1 cellular context compared by ENCODE assay signal in the genomic region with DNA sequence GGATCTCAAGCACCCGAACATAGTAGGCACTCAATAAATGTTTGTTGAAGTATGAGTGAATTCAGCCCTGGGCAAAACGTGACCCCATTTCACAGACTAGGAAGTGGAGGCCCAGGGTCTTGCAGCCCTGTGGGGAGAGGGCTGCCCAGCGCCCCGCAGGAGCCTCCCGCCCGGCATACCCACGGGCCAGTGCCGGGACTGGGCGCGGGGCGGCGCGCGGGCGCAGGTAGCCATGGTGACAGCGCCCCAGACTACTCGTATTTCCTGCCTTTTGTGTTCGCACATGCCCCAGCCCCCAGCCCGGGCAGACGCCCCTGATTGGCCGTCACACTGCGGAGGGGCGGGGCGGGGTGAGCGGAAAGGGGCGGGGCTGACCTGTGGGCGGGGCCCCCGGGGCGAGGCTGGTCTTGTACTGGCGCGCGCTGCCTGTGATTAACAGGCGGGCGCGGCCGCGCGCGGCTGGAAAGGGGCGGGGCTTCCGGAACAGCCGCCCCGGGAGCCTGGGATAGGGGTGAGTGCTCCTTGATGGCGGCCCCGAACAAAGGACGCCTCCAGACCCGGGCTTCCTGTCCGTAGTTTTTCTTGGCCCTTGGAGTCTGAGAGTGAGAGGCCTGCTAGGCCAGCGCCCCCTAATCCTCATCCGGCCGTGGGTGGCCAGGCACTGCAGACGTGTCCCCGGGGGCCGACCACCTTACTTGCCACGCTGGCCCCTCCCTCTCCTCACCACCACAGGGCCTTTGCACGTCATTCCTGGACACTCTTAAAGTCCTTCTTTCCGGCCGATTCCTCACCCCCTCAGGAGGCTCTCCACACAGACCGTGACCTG.
TF ChIP-seq lines count a peak whose summit lies in the region.

No MANE protein-coding gene starts in this region.

TF ChIP-seq in HepG2, 621 proteins besides CTCF, POLR2A, EP300 and RAD21 (continued from another document and continues in another):
- TF ChIP-seq, protein P1, sequence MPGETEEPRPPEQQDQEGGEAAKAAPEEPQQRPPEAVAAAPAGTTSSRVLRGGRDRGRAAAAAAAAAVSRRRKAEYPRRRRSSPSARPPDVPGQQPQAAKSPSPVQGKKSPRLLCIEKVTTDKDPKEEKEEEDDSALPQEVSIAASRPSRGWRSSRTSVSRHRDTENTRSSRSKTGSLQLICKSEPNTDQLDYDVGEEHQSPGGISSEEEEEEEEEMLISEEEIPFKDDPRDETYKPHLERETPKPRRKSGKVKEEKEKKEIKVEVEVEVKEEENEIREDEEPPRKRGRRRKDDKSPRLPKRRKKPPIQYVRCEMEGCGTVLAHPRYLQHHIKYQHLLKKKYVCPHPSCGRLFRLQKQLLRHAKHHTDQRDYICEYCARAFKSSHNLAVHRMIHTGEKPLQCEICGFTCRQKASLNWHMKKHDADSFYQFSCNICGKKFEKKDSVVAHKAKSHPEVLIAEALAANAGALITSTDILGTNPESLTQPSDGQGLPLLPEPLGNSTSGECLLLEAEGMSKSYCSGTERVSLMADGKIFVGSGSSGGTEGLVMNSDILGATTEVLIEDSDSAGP (CRISPR knock-in tag; IDR thresholded peaks at IDR 0.05; ENCODE audit: borderline replicate concordance) = peak; percentile 45; the same call in 1 of the 2 replicates
- TF ChIP-seq, protein P2, sequence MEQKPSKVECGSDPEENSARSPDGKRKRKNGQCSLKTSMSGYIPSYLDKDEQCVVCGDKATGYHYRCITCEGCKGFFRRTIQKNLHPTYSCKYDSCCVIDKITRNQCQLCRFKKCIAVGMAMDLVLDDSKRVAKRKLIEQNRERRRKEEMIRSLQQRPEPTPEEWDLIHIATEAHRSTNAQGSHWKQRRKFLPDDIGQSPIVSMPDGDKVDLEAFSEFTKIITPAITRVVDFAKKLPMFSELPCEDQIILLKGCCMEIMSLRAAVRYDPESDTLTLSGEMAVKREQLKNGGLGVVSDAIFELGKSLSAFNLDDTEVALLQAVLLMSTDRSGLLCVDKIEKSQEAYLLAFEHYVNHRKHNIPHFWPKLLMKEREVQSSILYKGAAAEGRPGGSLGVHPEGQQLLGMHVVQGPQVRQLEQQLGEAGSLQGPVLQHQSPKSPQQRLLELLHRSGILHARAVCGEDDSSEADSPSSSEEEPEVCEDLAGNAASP (CRISPR knock-in tag; IDR thresholded peaks at IDR 0.05; ENCODE audit: borderline replicate concordance) = no peak
- TF ChIP-seq HES4 (CRISPR knock-in tag; IDR thresholded peaks at IDR 0.05; ENCODE audit: borderline replicate concordance) = no peak
- TF ChIP-seq SAP130 (CRISPR knock-in tag; IDR thresholded peaks at IDR 0.05; ENCODE audit: low read depth) = peak; percentile 82
- 0 out of 2 replicates have a peak, but pooled peaks have one; percentile 37 for TF ChIP-seq ZSCAN31 (CRISPR knock-in tag; IDR thresholded peaks at IDR 0.05; ENCODE audit: low read depth)
- 0 out of 2 replicates have a peak, but pooled peaks have one; percentile 33 for TF ChIP-seq ZNF205 (CRISPR knock-in tag; IDR thresholded peaks at IDR 0.05)
- no peak for TF ChIP-seq ELF3 (CRISPR knock-in tag; IDR thresholded peaks at IDR 0.05)
- no peak for TF ChIP-seq JUN (CRISPR knock-in tag; IDR thresholded peaks at IDR 0.05)
- TF ChIP-seq, protein P3, sequence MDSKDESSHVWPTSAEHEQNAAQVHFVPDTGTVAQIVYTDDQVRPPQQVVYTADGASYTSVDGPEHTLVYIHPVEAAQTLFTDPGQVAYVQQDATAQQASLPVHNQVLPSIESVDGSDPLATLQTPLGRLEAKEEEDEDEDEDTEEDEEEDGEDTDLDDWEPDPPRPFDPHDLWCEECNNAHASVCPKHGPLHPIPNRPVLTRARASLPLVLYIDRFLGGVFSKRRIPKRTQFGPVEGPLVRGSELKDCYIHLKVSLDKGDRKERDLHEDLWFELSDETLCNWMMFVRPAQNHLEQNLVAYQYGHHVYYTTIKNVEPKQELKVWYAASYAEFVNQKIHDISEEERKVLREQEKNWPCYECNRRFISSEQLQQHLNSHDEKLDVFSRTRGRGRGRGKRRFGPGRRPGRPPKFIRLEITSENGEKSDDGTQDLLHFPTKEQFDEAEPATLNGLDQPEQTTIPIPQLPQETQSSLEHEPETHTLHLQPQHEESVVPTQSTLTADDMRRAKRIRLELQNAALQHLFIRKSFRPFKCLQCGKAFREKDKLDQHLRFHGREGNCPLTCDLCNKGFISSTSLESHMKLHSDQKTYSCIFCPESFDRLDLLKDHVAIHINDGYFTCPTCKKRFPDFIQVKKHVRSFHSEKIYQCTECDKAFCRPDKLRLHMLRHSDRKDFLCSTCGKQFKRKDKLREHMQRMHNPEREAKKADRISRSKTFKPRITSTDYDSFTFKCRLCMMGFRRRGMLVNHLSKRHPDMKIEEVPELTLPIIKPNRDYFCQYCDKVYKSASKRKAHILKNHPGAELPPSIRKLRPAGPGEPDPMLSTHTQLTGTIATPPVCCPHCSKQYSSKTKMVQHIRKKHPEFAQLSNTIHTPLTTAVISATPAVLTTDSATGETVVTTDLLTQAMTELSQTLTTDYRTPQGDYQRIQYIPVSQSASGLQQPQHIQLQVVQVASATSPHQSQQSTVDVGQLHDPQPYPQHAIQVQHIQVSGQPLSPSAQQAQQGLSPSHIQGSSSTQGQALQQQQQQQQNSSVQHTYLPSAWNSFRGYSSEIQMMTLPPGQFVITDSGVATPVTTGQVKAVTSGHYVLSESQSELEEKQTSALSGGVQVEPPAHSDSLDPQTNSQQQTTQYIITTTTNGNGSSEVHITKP (CRISPR knock-in tag; IDR thresholded peaks at IDR 0.05; ENCODE audit: low read depth) = no peak; the same call in 1 of the 2 replicates
- peak; percentile 23; the same call in 1 of the 2 replicates for TF ChIP-seq MAZ (IDR thresholded peaks at IDR 0.05; ENCODE audit: borderline replicate concordance, low read depth, low read length)
- TF ChIP-seq MAZ (CRISPR knock-in tag; IDR thresholded peaks at IDR 0.05; ENCODE audit: low read depth) = no peak; the same call in 1 of the 2 replicates
- TF ChIP-seq ZNF235 (CRISPR knock-in tag; IDR thresholded peaks at IDR 0.05; ENCODE audit: borderline replicate concordance) = 0 out of 2 replicates have a peak, but pooled peaks have one; percentile 18
- no peak for TF ChIP-seq BRCA1 (CRISPR knock-in tag; IDR thresholded peaks at IDR 0.05)
- TF ChIP-seq, protein P4, sequence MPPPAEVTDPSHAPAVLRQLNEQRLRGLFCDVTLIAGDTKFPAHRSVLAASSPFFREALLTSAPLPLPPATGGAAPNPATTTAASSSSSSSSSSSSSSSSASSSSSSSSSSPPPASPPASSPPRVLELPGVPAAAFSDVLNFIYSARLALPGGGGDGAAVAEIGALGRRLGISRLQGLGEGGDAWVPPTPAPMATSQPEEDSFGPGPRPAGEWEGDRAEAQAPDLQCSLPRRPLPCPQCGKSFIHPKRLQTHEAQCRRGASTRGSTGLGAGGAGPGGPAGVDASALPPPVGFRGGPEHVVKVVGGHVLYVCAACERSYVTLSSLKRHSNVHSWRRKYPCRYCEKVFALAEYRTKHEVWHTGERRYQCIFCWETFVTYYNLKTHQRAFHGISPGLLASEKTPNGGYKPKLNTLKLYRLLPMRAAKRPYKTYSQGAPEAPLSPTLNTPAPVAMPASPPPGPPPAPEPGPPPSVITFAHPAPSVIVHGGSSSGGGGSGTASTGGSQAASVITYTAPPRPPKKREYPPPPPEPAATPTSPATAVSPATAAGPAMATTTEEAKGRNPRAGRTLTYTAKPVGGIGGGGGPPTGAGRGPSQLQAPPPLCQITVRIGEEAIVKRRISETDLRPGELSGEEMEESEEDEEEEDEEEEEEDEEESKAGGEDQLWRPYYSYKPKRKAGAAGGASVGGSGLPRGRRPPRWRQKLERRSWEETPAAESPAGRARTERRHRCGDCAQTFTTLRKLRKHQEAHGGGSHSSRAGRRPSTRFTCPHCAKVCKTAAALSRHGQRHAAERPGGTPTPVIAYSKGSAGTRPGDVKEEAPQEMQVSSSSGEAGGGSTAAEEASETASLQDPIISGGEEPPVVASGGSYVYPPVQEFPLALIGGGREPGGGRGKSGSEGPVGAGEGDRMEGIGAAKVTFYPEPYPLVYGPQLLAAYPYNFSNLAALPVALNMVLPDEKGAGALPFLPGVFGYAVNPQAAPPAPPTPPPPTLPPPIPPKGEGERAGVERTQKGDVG (CRISPR knock-in tag; IDR thresholded peaks at IDR 0.05; ENCODE audit: borderline replicate concordance) = no peak
- TF ChIP-seq, protein P5, sequence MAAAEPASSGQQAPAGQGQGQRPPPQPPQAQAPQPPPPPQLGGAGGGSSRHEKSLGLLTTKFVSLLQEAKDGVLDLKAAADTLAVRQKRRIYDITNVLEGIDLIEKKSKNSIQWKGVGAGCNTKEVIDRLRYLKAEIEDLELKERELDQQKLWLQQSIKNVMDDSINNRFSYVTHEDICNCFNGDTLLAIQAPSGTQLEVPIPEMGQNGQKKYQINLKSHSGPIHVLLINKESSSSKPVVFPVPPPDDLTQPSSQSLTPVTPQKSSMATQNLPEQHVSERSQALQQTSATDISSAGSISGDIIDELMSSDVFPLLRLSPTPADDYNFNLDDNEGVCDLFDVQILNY (CRISPR knock-in tag; conservative IDR thresholded peaks at IDR 0.05) = no peak
- peak; percentile 94 for TF ChIP-seq ZNF629 (CRISPR knock-in tag; conservative IDR thresholded peaks at IDR 0.05)
- TF ChIP-seq, protein P6, sequence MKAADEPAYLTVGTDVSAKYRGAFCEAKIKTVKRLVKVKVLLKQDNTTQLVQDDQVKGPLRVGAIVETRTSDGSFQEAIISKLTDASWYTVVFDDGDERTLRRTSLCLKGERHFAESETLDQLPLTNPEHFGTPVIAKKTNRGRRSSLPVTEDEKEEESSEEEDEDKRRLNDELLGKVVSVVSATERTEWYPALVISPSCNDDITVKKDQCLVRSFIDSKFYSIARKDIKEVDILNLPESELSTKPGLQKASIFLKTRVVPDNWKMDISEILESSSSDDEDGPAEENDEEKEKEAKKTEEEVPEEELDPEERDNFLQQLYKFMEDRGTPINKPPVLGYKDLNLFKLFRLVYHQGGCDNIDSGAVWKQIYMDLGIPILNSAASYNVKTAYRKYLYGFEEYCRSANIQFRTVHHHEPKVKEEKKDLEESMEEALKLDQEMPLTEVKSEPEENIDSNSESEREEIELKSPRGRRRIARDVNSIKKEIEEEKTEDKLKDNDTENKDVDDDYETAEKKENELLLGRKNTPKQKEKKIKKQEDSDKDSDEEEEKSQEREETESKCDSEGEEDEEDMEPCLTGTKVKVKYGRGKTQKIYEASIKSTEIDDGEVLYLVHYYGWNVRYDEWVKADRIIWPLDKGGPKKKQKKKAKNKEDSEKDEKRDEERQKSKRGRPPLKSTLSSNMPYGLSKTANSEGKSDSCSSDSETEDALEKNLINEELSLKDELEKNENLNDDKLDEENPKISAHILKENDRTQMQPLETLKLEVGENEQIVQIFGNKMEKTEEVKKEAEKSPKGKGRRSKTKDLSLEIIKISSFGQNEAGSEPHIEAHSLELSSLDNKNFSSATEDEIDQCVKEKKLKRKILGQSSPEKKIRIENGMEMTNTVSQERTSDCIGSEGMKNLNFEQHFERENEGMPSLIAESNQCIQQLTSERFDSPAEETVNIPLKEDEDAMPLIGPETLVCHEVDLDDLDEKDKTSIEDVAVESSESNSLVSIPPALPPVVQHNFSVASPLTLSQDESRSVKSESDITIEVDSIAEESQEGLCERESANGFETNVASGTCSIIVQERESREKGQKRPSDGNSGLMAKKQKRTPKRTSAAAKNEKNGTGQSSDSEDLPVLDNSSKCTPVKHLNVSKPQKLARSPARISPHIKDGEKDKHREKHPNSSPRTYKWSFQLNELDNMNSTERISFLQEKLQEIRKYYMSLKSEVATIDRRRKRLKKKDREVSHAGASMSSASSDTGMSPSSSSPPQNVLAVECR (CRISPR knock-in tag; IDR thresholded peaks at IDR 0.05; ENCODE audit: borderline replicate concordance) = peak; percentile 67; the same call in 1 of the 2 replicates
- TF ChIP-seq ZBTB21 (CRISPR knock-in tag; IDR thresholded peaks at IDR 0.05) = no peak
- no peak for TF ChIP-seq ZNF792 (CRISPR knock-in tag; IDR thresholded peaks at IDR 0.05)
- TF ChIP-seq, protein P7, sequence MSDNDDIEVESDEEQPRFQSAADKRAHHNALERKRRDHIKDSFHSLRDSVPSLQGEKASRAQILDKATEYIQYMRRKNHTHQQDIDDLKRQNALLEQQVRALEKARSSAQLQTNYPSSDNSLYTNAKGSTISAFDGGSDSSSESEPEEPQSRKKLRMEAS (IDR thresholded peaks at IDR 0.05) = peak; percentile 43; the same call in 1 of the 2 replicates
- no peak for TF ChIP-seq GFI1 (CRISPR knock-in tag; IDR thresholded peaks at IDR 0.05; ENCODE audit: borderline replicate concordance)
- no peak for TF ChIP-seq ZNF678 (CRISPR knock-in tag; IDR thresholded peaks at IDR 0.05)
- no peak for TF ChIP-seq ZNF672 (CRISPR knock-in tag; IDR thresholded peaks at IDR 0.05)
- TF ChIP-seq HOXA7 (CRISPR knock-in tag; IDR thresholded peaks at IDR 0.05) = no peak
- TF ChIP-seq, protein P8, sequence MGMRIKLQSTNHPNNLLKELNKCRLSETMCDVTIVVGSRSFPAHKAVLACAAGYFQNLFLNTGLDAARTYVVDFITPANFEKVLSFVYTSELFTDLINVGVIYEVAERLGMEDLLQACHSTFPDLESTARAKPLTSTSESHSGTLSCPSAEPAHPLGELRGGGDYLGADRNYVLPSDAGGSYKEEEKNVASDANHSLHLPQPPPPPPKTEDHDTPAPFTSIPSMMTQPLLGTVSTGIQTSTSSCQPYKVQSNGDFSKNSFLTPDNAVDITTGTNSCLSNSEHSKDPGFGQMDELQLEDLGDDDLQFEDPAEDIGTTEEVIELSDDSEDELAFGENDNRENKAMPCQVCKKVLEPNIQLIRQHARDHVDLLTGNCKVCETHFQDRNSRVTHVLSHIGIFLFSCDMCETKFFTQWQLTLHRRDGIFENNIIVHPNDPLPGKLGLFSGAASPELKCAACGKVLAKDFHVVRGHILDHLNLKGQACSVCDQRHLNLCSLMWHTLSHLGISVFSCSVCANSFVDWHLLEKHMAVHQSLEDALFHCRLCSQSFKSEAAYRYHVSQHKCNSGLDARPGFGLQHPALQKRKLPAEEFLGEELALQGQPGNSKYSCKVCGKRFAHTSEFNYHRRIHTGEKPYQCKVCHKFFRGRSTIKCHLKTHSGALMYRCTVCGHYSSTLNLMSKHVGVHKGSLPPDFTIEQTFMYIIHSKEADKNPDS (CRISPR knock-in tag; IDR thresholded peaks at IDR 0.05) = no peak
- peak; percentile 37; the same call in 1 of the 2 replicates for TF ChIP-seq ELF4 (CRISPR knock-in tag; IDR thresholded peaks at IDR 0.05; ENCODE audit: borderline replicate concordance)
- TF ChIP-seq XRCC5 (optimal IDR thresholded peaks at IDR 0.05; ENCODE audit: low read length) = peak; percentile 33
- TF ChIP-seq IRF2 (CRISPR knock-in tag; IDR thresholded peaks at IDR 0.05) = no peak
- no peak for TF ChIP-seq ZNF367 (CRISPR knock-in tag; IDR thresholded peaks at IDR 0.05; ENCODE audit: borderline replicate concordance)
- no peak for TF ChIP-seq ZNF83 (CRISPR knock-in tag; IDR thresholded peaks at IDR 0.05; ENCODE audit: borderline replicate concordance)
- TF ChIP-seq ZNF614 (CRISPR knock-in tag; IDR thresholded peaks at IDR 0.05; ENCODE audit: borderline replicate concordance) = no peak
- TF ChIP-seq ZMYM3 (CRISPR knock-in tag; IDR thresholded peaks at IDR 0.05) = peak; percentile 99
- TF ChIP-seq BHLHE40 (IDR thresholded peaks at IDR 0.05; ENCODE audit: low read length) = peak; percentile 62
- TF ChIP-seq, protein P9, sequence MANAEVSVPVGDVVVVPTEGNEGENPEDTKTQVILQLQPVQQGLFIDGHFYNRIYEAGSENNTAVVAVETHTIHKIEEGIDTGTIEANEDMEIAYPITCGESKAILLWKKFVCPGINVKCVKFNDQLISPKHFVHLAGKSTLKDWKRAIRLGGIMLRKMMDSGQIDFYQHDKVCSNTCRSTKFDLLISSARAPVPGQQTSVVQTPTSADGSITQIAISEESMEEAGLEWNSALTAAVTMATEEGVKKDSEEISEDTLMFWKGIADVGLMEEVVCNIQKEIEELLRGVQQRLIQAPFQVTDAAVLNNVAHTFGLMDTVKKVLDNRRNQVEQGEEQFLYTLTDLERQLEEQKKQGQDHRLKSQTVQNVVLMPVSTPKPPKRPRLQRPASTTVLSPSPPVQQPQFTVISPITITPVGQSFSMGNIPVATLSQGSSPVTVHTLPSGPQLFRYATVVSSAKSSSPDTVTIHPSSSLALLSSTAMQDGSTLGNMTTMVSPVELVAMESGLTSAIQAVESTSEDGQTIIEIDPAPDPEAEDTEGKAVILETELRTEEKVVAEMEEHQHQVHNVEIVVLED (CRISPR knock-in tag; IDR thresholded peaks at IDR 0.05; ENCODE audit: borderline replicate concordance) = no peak; the same call in 1 of the 2 replicates
- TF ChIP-seq KAT2B (IDR thresholded peaks at IDR 0.05; ENCODE audit: borderline replicate concordance, low read depth, low read length) = no peak
